Comparison of ENCODE assay signal across 8 cellular contexts in the genomic region with DNA sequence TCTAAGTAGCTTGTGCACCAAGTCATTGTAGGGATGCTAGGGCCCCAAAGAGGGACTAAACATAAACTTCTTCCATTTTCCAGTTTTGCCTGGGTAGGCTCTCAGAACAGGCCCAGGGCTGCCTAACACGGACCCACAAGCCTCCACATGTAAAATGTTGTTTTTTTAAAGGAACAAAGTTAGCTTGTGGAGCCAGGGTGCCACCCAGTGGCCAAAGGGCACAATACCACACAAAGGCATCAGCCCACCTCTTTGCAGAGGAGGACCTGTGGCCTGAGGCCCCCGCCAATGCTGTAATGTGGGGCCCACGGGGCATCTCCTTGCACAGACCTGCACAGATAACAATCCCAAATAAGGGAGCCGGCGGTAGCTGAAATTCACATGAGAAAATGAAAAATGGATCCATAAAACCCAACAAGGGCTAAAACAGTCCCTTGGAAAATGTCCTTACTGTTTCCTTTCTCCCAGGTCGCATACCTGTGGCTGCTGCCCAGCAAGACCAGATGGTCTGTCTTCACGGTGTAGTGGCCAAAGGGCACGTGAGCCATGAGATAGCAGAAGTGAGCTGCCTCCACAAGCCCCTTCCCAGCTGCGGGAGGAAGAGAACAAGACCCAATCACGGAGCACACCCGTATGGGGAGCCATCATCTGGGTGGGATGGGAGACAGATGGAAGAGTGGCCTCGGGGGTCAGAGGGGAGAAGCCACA. TPM values are rescaled to one million over a fixed set of nuclear protein-coding genes. Genes with fewer than 3 reads are reported as not detected.
A peak's percentile ranks its signal among the peaks of the same experiment; 100 is the strongest.
DNase-seq lines count a peak whose midpoint lies in the region; ATAC-seq and TF ChIP-seq lines count a peak whose summit lies in the region.

No MANE protein-coding gene starts in this region.

- BruUV-seq in mammary epithelial cell (replicated peaks; lab: Mats Ljungman, UMichigan): no TSS peak

- H3K27me3 ChIP-seq in KMS-11 (ENCODE audit: insufficient read depth, low read depth) (no peaks in the 10 kb centered on the region), Peyer's patch (no peaks in the 10 kb centered on the region), mammary epithelial cell (ENCODE audit: insufficient read depth, low read length) (no peaks in the 10 kb centered on the region), thyroid gland (no peaks in the 10 kb centered on the region)

- H3K4me2 ChIP-seq in KMS-11: no peak overlapping the region
- no peak overlapping the region for H3K4me2 ChIP-seq in mammary epithelial cell (ENCODE audit: insufficient read depth, low read depth, low read length)

- no peak overlapping the region for H3K4me3 ChIP-seq in KMS-11 (IDR thresholded peaks at IDR 0.05; ENCODE audit: insufficient read depth, low read depth, low read length)
- H3K4me3 ChIP-seq in Peyer's patch: no peak overlapping the region
- H3K4me3 ChIP-seq in mammary epithelial cell (replicated peaks in 1 of 3; ENCODE audit: insufficient read depth in 1 of 3, low read depth in 2 of 3, low read length in 3 of 3): no peak overlapping the region
- no peak overlapping the region for H3K4me3 ChIP-seq in thyroid gland (replicated peaks in 1 of 3)

- TF ChIP-seq CTCF in KMS-11 (conservative IDR thresholded peaks at IDR 0.05; ENCODE audit: low read depth, low read length): peak; percentile 99
- peak in 4 of 6 experiments; percentile 53 to 63 (median 60) for TF ChIP-seq CTCF in Peyer's patch (IDR thresholded peaks at IDR 0.05)
- peak; percentile 83 to 94 for TF ChIP-seq CTCF in mammary epithelial cell (conservative IDR thresholded peaks at IDR 0.05 in 1 of 2, IDR thresholded peaks at IDR 0.05 in 1 of 2; ENCODE audit: extremely low read depth in 1 of 2, insufficient read depth in 1 of 2, low read depth in 1 of 2, low read length in 2 of 2)
- TF ChIP-seq CTCF in thyroid gland (IDR thresholded peaks at IDR 0.05): peak; percentile 23 to 66 (median 40)

- H3K27ac ChIP-seq in KMS-11: no peak overlapping the region
- no peak overlapping the region for H3K27ac ChIP-seq in Peyer's patch
- H3K27ac ChIP-seq in mammary epithelial cell (ENCODE audit: insufficient read depth, low read depth, low read length): no peak overlapping the region
- no peak overlapping the region for H3K27ac ChIP-seq in thyroid gland

- peak; percentile 54 to 59 for DNase-seq in NCI-H2081 (lab: John Stamatoyannopoulos, UW)
- DNase-seq in NCI-H2081 treated with DMSO at 0.1 percent for 48 hours (lab: John Stamatoyannopoulos, UW): no peak
- DNase-seq in Peyer's patch: peak in 2 of 3 donors; percentile 61 to 63
- peak; percentile 72 for DNase-seq in mammary epithelial cell
- peak in 1 of 2 donors; percentile 44 for DNase-seq in left colon
- DNase-seq in thyroid gland: peak; percentile 38 to 39

- intact Hi-C loops in mammary epithelial cell (cut with micrococcal nuclease): loop anchor here (1.0 to 10.0 kb wide), 12 partner anchors 31 to 1391 kb away; no protein-coding TSS in a partner anchor
- intact Hi-C loops in left colon (cut with DNase I, micrococcal nuclease): loop anchor here in 1 of 2 donors (10.0 kb wide), 1 partner anchor 1051 kb away; no protein-coding TSS in a partner anchor
- intact Hi-C loops in thyroid gland (cut with DNase I): no loop called here

- H3K79me2 ChIP-seq in KMS-11 (ENCODE audit: insufficient read depth, low read depth) (no peaks in the 10 kb centered on the region), mammary epithelial cell (ENCODE audit: insufficient read depth, low read length) (no peaks in the 10 kb centered on the region)

- in situ Hi-C loops in mammary epithelial cell (cut with MboI; ENCODE audit: low sequenced_read_pairs in 2 of 2): loop anchor here (10.0 kb wide), 1 partner anchor 1051 kb away; no protein-coding TSS in a partner anchor

- H3K9me3 ChIP-seq in Peyer's patch (no peaks in the 10 kb centered on the region), mammary epithelial cell (replicated peaks; ENCODE audit: insufficient read depth, low read length) (no peaks in the 10 kb centered on the region), thyroid gland (no peaks in the 10 kb centered on the region)

- no peak for TF ChIP-seq POLR2A in Peyer's patch (IDR thresholded peaks at IDR 0.05)
- TF ChIP-seq POLR2A in thyroid gland (IDR thresholded peaks at IDR 0.05): no peak

- no peaks in the 10 kb centered on the region for H3K36me3 ChIP-seq in KMS-11 (ENCODE audit: insufficient read depth)
- H3K36me3 ChIP-seq in Peyer's patch: peaks cover 0 to 50% (median 0%) of the 10 kb centered on the region in 3 donors
- no peaks in the 10 kb centered on the region for H3K36me3 ChIP-seq in mammary epithelial cell (ENCODE audit: insufficient read depth, low read length)
- no peaks in the 10 kb centered on the region for H3K36me3 ChIP-seq in thyroid gland

- ATAC-seq in GM21381 (IDR thresholded peaks at IDR 0.05; ENCODE audit: unreplicated experiment) (peak; percentile 70), left colon (peak; percentile 73)

- H2AFZ ChIP-seq in KMS-11 (ENCODE audit: low read depth): peak overlapping the region; percentile 7; the same call in 1 of the 2 replicates
- H2AFZ ChIP-seq in mammary epithelial cell (ENCODE audit: low read depth, low read length): peak overlapping the region; percentile 2

- dilution Hi-C loops in mammary epithelial cell (cut with HindIII; ENCODE audit: low sequenced_read_pairs): no loop called here

- H3K4me1 ChIP-seq in KMS-11 (ENCODE audit: low read depth, poor library complexity, severe bottlenecking): no peaks in the 10 kb centered on the region
- no peaks in the 10 kb centered on the region for H3K4me1 ChIP-seq in Peyer's patch
- H3K4me1 ChIP-seq in mammary epithelial cell (ENCODE audit: insufficient read depth, low read length): peaks cover 9% of the 10 kb centered on the region
- no peaks in the 10 kb centered on the region for H3K4me1 ChIP-seq in thyroid gland

- no peaks in the 10 kb centered on the region for H4K20me1 ChIP-seq in KMS-11 (ENCODE audit: insufficient read depth)
- H4K20me1 ChIP-seq in mammary epithelial cell (ENCODE audit: insufficient read depth, low read length): no peaks in the 10 kb centered on the region

- no peak overlapping the region for H3K9ac ChIP-seq in KMS-11
- no peak overlapping the region for H3K9ac ChIP-seq in mammary epithelial cell (ENCODE audit: insufficient read depth, low read length)

- CTCF ChIA-PET in mammary epithelial cell (lab: Charles Lee; ENCODE audit: low non-redundant PET): interaction anchor here (0.7 kb wide), 2 partner anchors 123 to 691 kb away, joined by 3 to 4 read pairs; no protein-coding TSS in a partner anchor

- 25% methylated on average over 12 of the region's 12 CpGs for WGBS in mammary epithelial cell (ENCODE audit: low coverage, missing lambda C conversion rate)
- WGBS in thyroid gland, 2 donors: 62 to 65% methylated on average over 12 of the region's 12 CpGs

RNA-seq across cellular contexts. Expression of a gene that starts 23.8 kb away (rescaled TPM):
- total RNA-seq in Peyer's patch: 100 to 1,000 TPM in 1 of 4 donors, 10 to 100 TPM in 3; 20.6 to 147 (median 55.0) TPM
- under 1 TPM in 1 of 2 donors, not detected in 1; 0.83 TPM for total RNA-seq in mammary epithelial cell
- 0.99 TPM for polyA plus RNA-seq in mammary epithelial cell
- 0.93 TPM for polyA minus RNA-seq in mammary epithelial cell
- 1 to 10 TPM; 4.7 to 4.8 TPM for total RNA-seq in left colon
- total RNA-seq in thyroid gland: 10 to 100 TPM in 1 of 4 donors, 1 to 10 TPM in 3; 3.8 to 12.8 (median 6.2) TPM

Comparison
In these comparisons a context has a peak if more than half of its experiments do, and no peak if none do; other contexts are left out.
1. CTCF ChIP-seq: peak in every context shown above with its lines; median percentile 99 in KMS-11; 88 in mammary epithelial cell; 60 in Peyer's patch; 40 in thyroid gland.